ENCODE assay signal across 16 cellular contexts in the genomic region with DNA sequence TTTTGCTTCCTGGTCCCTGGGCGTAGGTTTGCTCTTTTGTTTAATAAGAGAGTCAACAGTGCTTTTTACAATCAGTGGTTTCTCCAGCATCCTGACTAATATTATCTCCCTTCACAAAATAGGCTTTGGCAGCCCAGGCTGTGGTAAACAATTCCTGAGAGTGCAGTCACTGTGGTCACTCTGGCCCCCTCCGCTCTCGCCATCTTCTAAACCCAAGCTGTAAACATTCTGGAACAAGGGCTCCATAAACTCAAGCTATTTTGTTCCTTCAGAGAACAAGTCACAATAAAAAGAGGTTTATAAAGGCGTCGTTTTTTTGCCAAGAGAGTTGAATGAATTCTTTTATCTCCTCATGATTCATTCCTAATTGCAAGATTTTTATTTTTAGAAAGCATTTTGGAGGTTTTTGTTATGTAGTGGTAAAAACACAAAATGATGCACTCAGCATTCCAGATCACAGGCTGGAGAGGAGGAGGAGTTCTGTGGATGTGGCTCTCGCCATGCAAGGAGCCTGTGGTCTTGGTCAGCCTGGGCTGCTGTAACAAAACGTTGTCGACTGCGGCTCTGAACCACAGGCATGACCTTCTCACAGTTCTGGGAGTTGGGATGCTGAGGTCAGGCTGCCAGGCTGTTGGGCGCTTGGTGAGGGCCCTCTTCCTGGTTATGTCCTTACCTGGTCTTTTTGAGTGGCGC.
DNase-seq lines count a peak whose midpoint lies in the region; ATAC-seq, FAIRE-seq and TF ChIP-seq lines count a peak whose summit lies in the region.
"Had no signal": no experiment of that assay in that cellular context is flagged by ENCODE, and none has a peak within 500 bp of the region (broad histone marks: within the 10 kb centered on the region; RNA-seq: fewer than 3 reads in every experiment).

No MANE protein-coding gene starts in this region.

- TF ChIP-seq CTCF in H1 (IDR thresholded peaks at IDR 0.05; ENCODE audit: control extremely low read depth in 1 of 3, insufficient read depth in 1 of 3, low read depth in 1 of 3, low read length in 3 of 3): no peak
- no peak for TF ChIP-seq CTCF in osteoblast (IDR thresholded peaks at IDR 0.05; ENCODE audit: extremely low read depth, low read depth, low read length)

- H3K4ac ChIP-seq in H1 (replicated peaks; ENCODE audit: insufficient read length, low read depth, low read length): no peak overlapping the region

- WGBS in H1 (ENCODE audit: extremely low coverage in 1 of 2, insufficient coverage in 1 of 2, insufficient read length in 1 of 2, insufficient replicate concordance in 2 of 2, low coverage in 1 of 2, low lambda C conversion rate in 2 of 2, missing lambda C conversion rate in 1 of 2), 2 experiments: 92% methylated on average over 11 of the region's 11 CpGs; no CpG with 5 or more reads in 1 of the 2 experiments

- no peak for TF ChIP-seq RAD21 in H1 (IDR thresholded peaks at IDR 0.05 in 1 of 2, conservative IDR thresholded peaks at IDR 0.05 in 1 of 2; ENCODE audit: low read depth in 2 of 2, low read length in 2 of 2)

- H3K27ac ChIP-seq in H1 (ENCODE audit: low read depth, low read length) (no peak overlapping the region), osteoblast (ENCODE audit: low read depth, low read length) (peak overlapping the region; percentile 51)
- H3K27ac ChIP-seq: esophagus muscularis mucosa had no signal

- H3K4me3 ChIP-seq in H1 (ENCODE audit: extremely low read depth in 1 of 4, insufficient read depth in 2 of 4, low read depth in 3 of 4, low read length in 4 of 4): no peak overlapping the region
- no peak overlapping the region for H3K4me3 ChIP-seq in osteoblast (ENCODE audit: insufficient read depth, low read length)
- H3K4me3 ChIP-seq: esophagus muscularis mucosa had no signal

- H3K9me3 ChIP-seq in H1 (ENCODE audit: insufficient read depth in 2 of 2, low read depth in 1 of 2, low read length in 1 of 2): no peaks in the 10 kb centered on the region
- H3K9me3 ChIP-seq in osteoblast (ENCODE audit: low read depth, low read length): no peaks in the 10 kb centered on the region

- DNase-seq in AG20443 (ENCODE audit: low spot score) (peak; percentile 76), LoVo (ENCODE audit: low spot score) (peak; percentile 50), H1 (ENCODE audit: low read depth in 1 of 2, low spot score in 2 of 2) (no peak), osteoblast (ENCODE audit: insufficient read length, low spot score, missing footprints) (peak; percentile 77), NCI-H82 treated with DMSO at 0.1 percent for 48 hours (lab: John Stamatoyannopoulos, UW; ENCODE audit: unreplicated experiment) (no peak), NCI-H748 treated with DMSO at 0.1 percent for 48 hours (lab: John Stamatoyannopoulos, UW) (no peak), DMS53 treated with DMSO at 0.1 percent for 48 hours (lab: John Stamatoyannopoulos, UW; ENCODE audit: unreplicated experiment) (no peak)
- DNase-seq: activated CD4-positive, alpha-beta T cell treated with anti-CD3 and anti-CD28 coated beads, Interleukin-2, amount 10 ng/mL, durations not matched to agents 7 days and 5 days; C1 segment of cervical spinal cord; KG1; NCI-H2081; NK-92 treated with Interleukin-12 subunit alpha and Interleukin-12 subunit beta, amount 100 ng/mL, for 24 hours; stimulated activated CD4-positive, alpha-beta T cell treated with anti-CD3 and anti-CD28 coated beads, Interleukin-4, amount 100 ng/mL, for 1 hour had no signal

- no peak overlapping the region for H2BK12ac ChIP-seq in H1 (ENCODE audit: low read depth, low read length)

- peak overlapping the region; percentile 40 for H4K91ac ChIP-seq in H1 (replicated peaks; ENCODE audit: insufficient read length, low read length)

- H2BK20ac ChIP-seq in H1 (ENCODE audit: low read length): no peak overlapping the region

- H4K20me1 ChIP-seq in H1 (replicated peaks in 1 of 2; ENCODE audit: control insufficient read depth in 1 of 2, insufficient read depth in 2 of 2, low read length in 2 of 2): no peaks in the 10 kb centered on the region
- no peaks in the 10 kb centered on the region for H4K20me1 ChIP-seq in osteoblast (ENCODE audit: insufficient read depth, low read length)

- TF ChIP-seq EP300 in H1 (IDR thresholded peaks at IDR 0.05; ENCODE audit: borderline replicate concordance in 1 of 2, low read depth in 2 of 2, low read length in 2 of 2): no peak

- POLR2A ChIA-PET in H1 (lab: Charles Lee; ENCODE audit: partially characterized antibody): no interaction called here

- H3K79me1 ChIP-seq in H1 (ENCODE audit: low read depth, low read length): no peaks in the 10 kb centered on the region

- no peak overlapping the region for H3K23ac ChIP-seq in H1 (ENCODE audit: insufficient read length)

- no peak overlapping the region; the same call in 1 of the 2 replicates for H4K8ac ChIP-seq in H1 (ENCODE audit: extremely low read depth, insufficient read depth, low read length)

- CTCF ChIA-PET in H1 (lab: Charles Lee; ENCODE audit: partially characterized antibody): no interaction called here

- H3K4me1 ChIP-seq in H1 (replicated peaks in 1 of 4; ENCODE audit: control insufficient read depth in 3 of 4, insufficient read depth in 4 of 4, low read length in 3 of 4) (no peaks in the 10 kb centered on the region), osteoblast (ENCODE audit: insufficient read depth, low read length) (peaks cover 5% of the 10 kb centered on the region)
- H3K4me1 ChIP-seq: esophagus muscularis mucosa had no signal

- TF ChIP-seq POLR2A in H1 (IDR thresholded peaks at IDR 0.05; ENCODE audit: control extremely low read depth in 1 of 2, low read depth in 2 of 2, low read length in 2 of 2): no peak

- no peak overlapping the region for H2BK15ac ChIP-seq in H1 (ENCODE audit: low read length)

- no peak overlapping the region for H3K9ac ChIP-seq in H1 (replicated peaks in 1 of 4; ENCODE audit: extremely low read depth in 1 of 4, low read depth in 3 of 4, low read length in 3 of 4)

- H3K79me2 ChIP-seq in H1 (ENCODE audit: control insufficient read depth in 1 of 2, insufficient read depth in 2 of 2, low read length in 2 of 2) (no peaks in the 10 kb centered on the region), osteoblast (ENCODE audit: insufficient read depth, low read length) (no peaks in the 10 kb centered on the region)

- H3K36me3 ChIP-seq in H1 (ENCODE audit: control insufficient read depth in 2 of 4, insufficient read depth in 4 of 4, low read length in 3 of 4) (no peaks in the 10 kb centered on the region), osteoblast (ENCODE audit: insufficient read depth, low read length) (no peaks in the 10 kb centered on the region)
- H3K36me3 ChIP-seq: esophagus muscularis mucosa had no signal

- no peak overlapping the region for H3K56ac ChIP-seq in H1 (replicated peaks; ENCODE audit: insufficient read length, low read depth, low read length)

- H3K4me2 ChIP-seq in H1 (ENCODE audit: insufficient read depth in 1 of 2, low read depth in 2 of 2, low read length in 2 of 2) (no peak overlapping the region), osteoblast (ENCODE audit: insufficient read depth, low read length) (peak overlapping the region; percentile 68)

- no peaks in the 10 kb centered on the region for H3K23me2 ChIP-seq in H1 (ENCODE audit: low read depth, low read length)

- no peak overlapping the region for H3K14ac ChIP-seq in H1 (ENCODE audit: insufficient read length)

- ATAC-seq in HG03039 (IDR thresholded peaks at IDR 0.05; ENCODE audit: unreplicated experiment): no peak
- ATAC-seq: stimulated activated memory B cell treated with anti-CD40 and anti-IgM and Interleukin-4, amounts not matched to agents 10 μg/mL and 1 μg/mL and 100 μg/mL, for 72 hours had no signal

- no peak overlapping the region for H2BK5ac ChIP-seq in H1 (ENCODE audit: low read depth, low read length)

- no peak overlapping the region for H3K18ac ChIP-seq in H1 (ENCODE audit: extremely low read depth, low read length)

- H4K5ac ChIP-seq in H1 (ENCODE audit: insufficient read length, low read depth, low read length): no peak overlapping the region

- H2AFZ ChIP-seq in H1 (ENCODE audit: low read length) (no peak overlapping the region), osteoblast (ENCODE audit: low read length) (peak overlapping the region; percentile 77)

- H3K27me3 ChIP-seq in H1 (replicated peaks in 1 of 4; ENCODE audit: control insufficient read depth in 3 of 4, extremely low read depth in 1 of 4, insufficient read depth in 3 of 4, low read length in 3 of 4) (no peaks in the 10 kb centered on the region), osteoblast (ENCODE audit: insufficient read depth, low read length) (no peaks in the 10 kb centered on the region)
- H3K27me3 ChIP-seq: esophagus muscularis mucosa had no signal

- no peak overlapping the region for H2AK5ac ChIP-seq in H1 (ENCODE audit: low read depth, low read length)

- H2BK120ac ChIP-seq in H1 (replicated peaks; ENCODE audit: low read depth, low read length): no peak overlapping the region

- no peak for FAIRE-seq in H1 (lab: Jason Lieb, UNC)

TF ChIP-seq in H1, 55 proteins besides CTCF, POLR2A, EP300 and RAD21:
- no peak for TF ChIP-seq CEBPB (IDR thresholded peaks at IDR 0.05; ENCODE audit: low read depth, low read length)
- no peak for TF ChIP-seq RXRA (IDR thresholded peaks at IDR 0.05; ENCODE audit: insufficient read depth, low read depth, low read length)
- TF ChIP-seq TBP (IDR thresholded peaks at IDR 0.05; ENCODE audit: low read depth, low read length): no peak
- no peak for TF ChIP-seq HDAC6 (IDR thresholded peaks at IDR 0.05; ENCODE audit: low read depth, low read length)
- no peak for TF ChIP-seq SIRT6 (IDR thresholded peaks at IDR 0.05; ENCODE audit: low read length)
- TF ChIP-seq, protein P1, sequence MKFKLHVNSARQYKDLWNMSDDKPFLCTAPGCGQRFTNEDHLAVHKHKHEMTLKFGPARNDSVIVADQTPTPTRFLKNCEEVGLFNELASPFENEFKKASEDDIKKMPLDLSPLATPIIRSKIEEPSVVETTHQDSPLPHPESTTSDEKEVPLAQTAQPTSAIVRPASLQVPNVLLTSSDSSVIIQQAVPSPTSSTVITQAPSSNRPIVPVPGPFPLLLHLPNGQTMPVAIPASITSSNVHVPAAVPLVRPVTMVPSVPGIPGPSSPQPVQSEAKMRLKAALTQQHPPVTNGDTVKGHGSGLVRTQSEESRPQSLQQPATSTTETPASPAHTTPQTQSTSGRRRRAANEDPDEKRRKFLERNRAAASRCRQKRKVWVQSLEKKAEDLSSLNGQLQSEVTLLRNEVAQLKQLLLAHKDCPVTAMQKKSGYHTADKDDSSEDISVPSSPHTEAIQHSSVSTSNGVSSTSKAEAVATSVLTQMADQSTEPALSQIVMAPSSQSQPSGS (IDR thresholded peaks at IDR 0.05; ENCODE audit: low read length): no peak

Comparison
In these comparisons a context has a peak if more than half of its experiments do, and no peak if none do; other contexts are left out.
1. DNase-seq: peak in AG20443 (single experiment), LoVo (single experiment) and osteoblast (single experiment); none in H1 (0 of 2), NCI-H82 treated with DMSO at 0.1 percent for 48 hours (single experiment), NCI-H748 treated with DMSO at 0.1 percent for 48 hours (single experiment) and DMS53 treated with DMSO at 0.1 percent for 48 hours (single experiment).